ENCODE assay signal across 19 cellular contexts in the genomic region with DNA sequence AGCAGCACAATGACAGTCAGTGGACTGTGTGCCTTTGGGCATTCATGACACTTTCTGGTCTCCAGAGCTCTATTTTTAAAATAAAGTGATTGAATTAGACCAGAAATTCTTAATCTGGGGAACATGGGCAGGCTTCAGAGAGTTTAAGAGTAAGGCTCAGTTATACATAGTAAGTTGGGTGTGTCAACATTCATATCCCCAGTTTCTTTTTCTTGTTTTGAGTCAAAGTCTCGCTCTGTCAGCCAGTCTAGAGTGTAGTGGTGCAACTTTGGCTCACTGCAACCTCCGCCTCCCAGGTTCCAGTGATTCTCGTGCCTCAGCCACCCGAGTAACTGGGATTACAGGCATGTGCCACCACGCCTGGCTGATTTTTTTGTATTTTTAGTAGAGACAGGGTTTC. TPM values are rescaled to one million over a fixed set of nuclear protein-coding genes. Genes with fewer than 3 reads are reported as not detected.
"Had no signal": no experiment of that assay in that cellular context is flagged by ENCODE, and none has a peak within 500 bp of the region (broad histone marks: within the 10 kb centered on the region; RNA-seq: fewer than 3 reads in every experiment).

No MANE protein-coding gene starts in this region.

- H3K27ac Mint-ChIP-seq: activated CD4-positive, alpha-beta memory T cell treated with anti-CD3 and anti-CD28 coated beads, Interleukin-2, amount 10 ng/mL, durations not matched to agents 7 days and 5 days; activated naive CD8-positive, alpha-beta T cell; brain; naive thymus-derived CD4-positive, alpha-beta T cell; WTC11 had no signal

- H3K9me3 Mint-ChIP-seq: activated CD4-positive, alpha-beta memory T cell treated with anti-CD3 and anti-CD28 coated beads, Interleukin-2, amount 10 ng/mL, durations not matched to agents 7 days and 5 days; activated T-cell treated with anti-CD3 and anti-CD28 coated beads, Interleukin-2, amount 50 U/mL, for 4 hours had no signal

- DNase-seq: activated CD4-positive, alpha-beta memory T cell treated with anti-CD3 and anti-CD28 coated beads, Interleukin-2, amount 10 ng/mL, durations not matched to agents 7 days and 5 days; activated CD4-positive, alpha-beta T cell treated with anti-CD3 and anti-CD28 coated beads for 4 hours; activated effector memory CD4-positive, alpha-beta T cell treated with anti-CD3 and anti-CD28 coated beads, Interleukin-2, amount 50 U/mL, for 16 hours; activated T-cell treated with anti-CD3 and anti-CD28 coated beads, Interleukin-2, amount 50 U/mL, for 4 hours; amygdala; central memory CD4-positive, alpha-beta T cell; effector CD4-positive, alpha-beta T cell; foreskin fibroblast; hippocampal formation; left lung; mammary epithelial cell; mucosa of descending colon; naive thymus-derived CD4-positive, alpha-beta T cell; pancreas had no signal

- H3K4me1 Mint-ChIP-seq: brain; naive thymus-derived CD4-positive, alpha-beta T cell had no signal

- ATAC-seq: activated T-cell treated with anti-CD3 and anti-CD28 coated beads, Interleukin-2, amount 50 U/mL, for 4 hours; left lung; mucosa of descending colon; naive thymus-derived CD4-positive, alpha-beta T cell; pancreas; sciatic nerve; WTC11 had no signal

- H3K4me3 Mint-ChIP-seq: activated CD4-positive, alpha-beta memory T cell treated with anti-CD3 and anti-CD28 coated beads, Interleukin-2, amount 10 ng/mL, durations not matched to agents 7 days and 5 days; activated naive CD8-positive, alpha-beta T cell; activated T-cell treated with anti-CD3 and anti-CD28 coated beads, Interleukin-2, amount 50 U/mL, for 4 hours; brain; naive thymus-derived CD4-positive, alpha-beta T cell; WTC11 had no signal

RNA-seq across cellular contexts. Expression of gene KIF4B, which starts 13.7 kb away (rescaled TPM):
- total RNA-seq: activated CD4-positive, alpha-beta memory T cell treated with anti-CD3 and anti-CD28 coated beads, Interleukin-2, amount 10 ng/mL, durations not matched to agents 7 days and 5 days; activated T-cell treated with anti-CD3 and anti-CD28 coated beads, Interleukin-2, amount 50 U/mL, for 4 hours; mammary epithelial cell; mucosa of descending colon; pancreas; sciatic nerve; ureter had no signal
